ENCODE assay signal across 8 cellular contexts in the genomic region with DNA sequence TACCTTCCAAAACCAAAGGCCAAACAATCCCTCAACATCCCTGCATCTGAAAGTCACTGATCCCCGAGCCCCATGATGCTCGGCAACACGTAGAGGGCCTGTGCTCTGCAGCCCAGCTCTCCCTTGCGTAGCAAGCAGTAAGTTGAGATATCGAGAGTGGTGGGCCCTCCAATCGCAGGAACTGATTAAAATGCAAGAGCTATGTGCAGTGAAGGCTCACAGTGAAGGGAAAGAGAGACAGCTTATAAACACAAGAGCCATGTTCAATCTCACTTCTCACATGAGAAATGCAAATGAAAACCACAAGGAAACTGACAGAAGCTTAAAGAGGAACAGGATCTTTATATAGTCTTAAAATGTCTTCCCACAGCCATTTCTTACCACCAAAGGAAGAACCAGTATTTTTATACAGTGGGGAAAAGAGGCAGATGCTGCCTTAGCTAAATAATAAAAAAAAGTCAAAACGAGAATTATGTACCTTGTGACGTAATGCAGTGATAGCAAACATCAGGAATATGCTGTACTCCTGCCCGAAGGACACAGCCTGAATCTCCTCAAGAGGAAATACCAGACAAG. TPM values are rescaled to one million over a fixed set of nuclear protein-coding genes. Genes with fewer than 3 reads are reported as not detected.
DNase-seq lines count a peak whose midpoint lies in the region; ATAC-seq and TF ChIP-seq lines count a peak whose summit lies in the region.

No MANE protein-coding gene starts in this region.

- peak; percentile 63 for ATAC-seq in GM19467 (IDR thresholded peaks at IDR 0.05; ENCODE audit: unreplicated experiment)
- ATAC-seq in HG03439 (IDR thresholded peaks at IDR 0.05; ENCODE audit: unreplicated experiment) = peak; percentile 53
- no peak for ATAC-seq in activated naive CD8-positive, alpha-beta T cell treated with anti-CD3 and anti-CD28 coated beads, Interleukin-2, amount 50 U/mL, for 24 hours

- H3K27me3 Mint-ChIP-seq in activated naive CD8-positive, alpha-beta T cell treated with anti-CD3 and anti-CD28 coated beads, Interleukin-2, amount 50 U/mL, for 24 hours = no peaks in the 10 kb centered on the region

- CTCF ChIA-PET in GM10248 (lab: Yijun Ruan, JAX) = interaction anchor here (1.4 to 3.2 kb wide), 3 partner anchors 9 to 32 kb away, joined by 3 to 7 read pairs (median 7); no protein-coding TSS in a partner anchor

- no peak overlapping the region for H3K4me3 Mint-ChIP-seq in activated naive CD8-positive, alpha-beta T cell treated with anti-CD3 and anti-CD28 coated beads, Interleukin-2, amount 50 U/mL, for 24 hours

- no peaks in the 10 kb centered on the region for H3K9me3 Mint-ChIP-seq in activated naive CD8-positive, alpha-beta T cell treated with anti-CD3 and anti-CD28 coated beads, Interleukin-2, amount 50 U/mL, for 24 hours

- peaks cover 47% of the 10 kb centered on the region for H3K36me3 Mint-ChIP-seq in activated naive CD8-positive, alpha-beta T cell treated with anti-CD3 and anti-CD28 coated beads, Interleukin-2, amount 50 U/mL, for 24 hours (ENCODE audit: low read depth)

- H3K27ac Mint-ChIP-seq in activated naive CD8-positive, alpha-beta T cell treated with anti-CD3 and anti-CD28 coated beads, Interleukin-2, amount 50 U/mL, for 24 hours = peak overlapping the region; percentile 68

- peaks cover 38% of the 10 kb centered on the region for H3K4me1 Mint-ChIP-seq in activated naive CD8-positive, alpha-beta T cell treated with anti-CD3 and anti-CD28 coated beads, Interleukin-2, amount 50 U/mL, for 24 hours

- POLR2A ChIA-PET in GM10248 (lab: Yijun Ruan, JAX) = interaction anchor here (1.1 to 1.9 kb wide), 2 partner anchors 28 to 30 kb away, joined by 3 to 14 read pairs; a partner anchor contains a TSS

- no peak for TF ChIP-seq CTCF in GM10248 (IDR thresholded peaks at IDR 0.05; ENCODE audit: control extremely low read depth, extremely low read depth, low read depth, missing control alignments)

- DNase-seq in GM10248 (ENCODE audit: extremely low spot score) (peak; percentile 71), COR-L47 (lab: John Stamatoyannopoulos, UW) (no peak), cerebellum (ENCODE audit: low spot score) (no peak), HPDE6-E6E7 (ENCODE audit: extremely low spot score) (no peak)
- DNase-seq in activated naive CD8-positive, alpha-beta T cell treated with anti-CD3 and anti-CD28 coated beads, Interleukin-2, amount 50 U/mL, for 24 hours = no peak
- no peak for DNase-seq in stimulated activated CD8-positive, alpha-beta memory T cell treated with anti-CD3 and anti-CD28 coated beads, Interleukin-4, amount 100 ng/mL, for 48 hours

RNA-seq across cellular contexts. Expression of a gene that starts 24.6 kb away (rescaled TPM):
- 8.5 TPM for total RNA-seq in cerebellum

RNA-seq across cellular contexts. Expression of a gene that starts 27.3 kb away (rescaled TPM):
- 69.1 TPM for total RNA-seq in cerebellum

RNA-seq across cellular contexts. Expression of a gene that starts 28.0 kb away (rescaled TPM):
- total RNA-seq in cerebellum = 0.36 TPM
